ENCODE assay signal across 20 cellular contexts in the genomic region with DNA sequence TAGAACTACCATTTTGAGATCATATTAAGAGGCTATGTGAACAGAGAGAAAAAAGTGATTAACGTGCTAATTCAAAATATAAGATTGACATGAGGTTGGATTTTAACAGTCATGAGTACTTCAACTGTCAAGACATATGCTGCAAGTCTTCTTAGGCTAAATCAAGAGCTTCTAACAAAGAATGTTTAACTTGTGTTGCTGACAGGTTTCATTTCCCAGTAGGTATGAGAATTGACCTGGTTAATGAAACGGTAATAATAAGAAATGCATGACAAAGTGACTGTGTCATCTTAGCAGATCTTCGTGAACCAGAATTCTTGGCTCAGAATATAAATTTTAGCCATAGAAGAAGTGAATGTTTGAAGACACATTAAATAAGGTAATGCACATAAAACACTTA.
DNase-seq lines count a peak whose midpoint lies in the region; ATAC-seq, FAIRE-seq and TF ChIP-seq lines count a peak whose summit lies in the region.
"Had no signal": no experiment of that assay in that cellular context is flagged by ENCODE, and none has a peak within 500 bp of the region (broad histone marks: within the 10 kb centered on the region; RNA-seq: fewer than 3 reads in every experiment).

No MANE protein-coding gene starts in this region.

- no peak overlapping the region for H3K4me3 Mint-ChIP-seq in activated naive CD4-positive, alpha-beta T cell treated with anti-CD3 and anti-CD28 coated beads for 36 hours
- no peak overlapping the region for H3K4me3 Mint-ChIP-seq in T-helper 17 cell
- H3K4me3 Mint-ChIP-seq: CD4-positive, alpha-beta T cell; IgD-negative memory B cell had no signal

- no peak overlapping the region for H3K4me3 ChIP-seq in GM12865 (ENCODE audit: low read depth, low read length)
- H3K4me3 ChIP-seq: A549, GM23248, HAP-1 had no signal

- ATAC-seq in GM19463 (IDR thresholded peaks at IDR 0.05; ENCODE audit: unreplicated experiment), result peak; percentile 47
- peak; percentile 52 for ATAC-seq in HG03460 (IDR thresholded peaks at IDR 0.05; ENCODE audit: unreplicated experiment)
- no peak for ATAC-seq in T-helper 17 cell
- ATAC-seq: A549, HepG2 had no signal

- peak; percentile 18 for DNase-seq in GM12865 (ENCODE audit: low read depth)
- DNase-seq in kidney tubule cell (ENCODE audit: low spot score), result peak; percentile 44
- no peak for DNase-seq in activated naive CD4-positive, alpha-beta T cell treated with anti-CD3 and anti-CD28 coated beads for 36 hours
- no peak for DNase-seq in HTR-8/SVneo (ENCODE audit: insufficient read length, low spot score)
- no peak for DNase-seq in T-helper 17 cell
- DNase-seq: AML-193; Caco-2; CD4-positive, alpha-beta T cell; GM23248; KBM-7 had no signal

- CTCF ChIA-PET in activated naive CD4-positive, alpha-beta T cell treated with anti-CD3 and anti-CD28 coated beads for 36 hours (lab: Charles Lee), result interaction anchor here (0.6 kb wide), 1 partner anchor 109 kb away, joined by 3 read pairs; no protein-coding TSS in a partner anchor

- H3K27ac Mint-ChIP-seq in activated naive CD4-positive, alpha-beta T cell treated with anti-CD3 and anti-CD28 coated beads for 36 hours, result no peak overlapping the region
- H3K27ac Mint-ChIP-seq in T-helper 17 cell, result no peak overlapping the region
- H3K27ac Mint-ChIP-seq: CD4-positive, alpha-beta T cell; IgD-negative memory B cell had no signal

- no peaks in the 10 kb centered on the region for H3K4me1 Mint-ChIP-seq in activated naive CD4-positive, alpha-beta T cell treated with anti-CD3 and anti-CD28 coated beads for 36 hours (ENCODE audit: low read depth)
- no peaks in the 10 kb centered on the region for H3K4me1 Mint-ChIP-seq in T-helper 17 cell
- H3K4me1 Mint-ChIP-seq: IgD-negative memory B cell had no signal

- no peaks in the 10 kb centered on the region for H3K9me3 Mint-ChIP-seq in activated naive CD4-positive, alpha-beta T cell treated with anti-CD3 and anti-CD28 coated beads for 36 hours
- H3K9me3 Mint-ChIP-seq: CD4-positive, alpha-beta T cell; IgD-negative memory B cell had no signal

- H3K9me3 ChIP-seq in T-helper 17 cell (ENCODE audit: control insufficient read depth, low read length, poor library complexity, severe bottlenecking), result no peaks in the 10 kb centered on the region
- H3K9me3 ChIP-seq: A549, Caco-2, HAP-1 had no signal

- H3K27me3 Mint-ChIP-seq in activated naive CD4-positive, alpha-beta T cell treated with anti-CD3 and anti-CD28 coated beads for 36 hours (ENCODE audit: low read depth), result peaks cover 2% of the 10 kb centered on the region
- peaks cover 13% of the 10 kb centered on the region for H3K27me3 Mint-ChIP-seq in T-helper 17 cell
- H3K27me3 Mint-ChIP-seq: IgD-negative memory B cell had no signal

- no peak for FAIRE-seq in HTR-8/SVneo (lab: Jason Lieb, UNC)
- FAIRE-seq: A549, D721Med, G401.6, GM12892, GM18507, HepG2 had no signal

- H3K36me3 Mint-ChIP-seq in activated naive CD4-positive, alpha-beta T cell treated with anti-CD3 and anti-CD28 coated beads for 36 hours (ENCODE audit: low read depth), result no peaks in the 10 kb centered on the region
- H3K36me3 Mint-ChIP-seq in T-helper 17 cell (ENCODE audit: low read depth), result no peaks in the 10 kb centered on the region
- H3K36me3 Mint-ChIP-seq: IgD-negative memory B cell had no signal

- no peak for TF ChIP-seq CTCF in GM12865 (IDR thresholded peaks at IDR 0.05; ENCODE audit: insufficient read depth, low read depth, low read length, missing control alignments)

- intact Hi-C loops in activated naive CD4-positive, alpha-beta T cell treated with anti-CD3 and anti-CD28 coated beads for 36 hours (cut with micrococcal nuclease), result no loop called here

Comparison
In these comparisons a context has a peak if more than half of its experiments do, and no peak if none do; other contexts are left out.
1. DNase-seq: peak in GM12865 (single experiment) and kidney tubule cell (single experiment); none in activated naive CD4-positive, alpha-beta T cell treated with anti-CD3 and anti-CD28 coated beads for 36 hours (single experiment), HTR-8/SVneo (single experiment) and T-helper 17 cell (0 of 3).